In genomic region chr11:107741044-107741823, GRCh38 we compare ENCODE assay signal across 8 cellular contexts. TPM values are rescaled to one million over a fixed set of nuclear protein-coding genes. Genes with fewer than 3 reads are reported as not detected.
DNase-seq lines count a peak whose midpoint lies in the region; ATAC-seq and TF ChIP-seq lines count a peak whose summit lies in the region.

No MANE protein-coding gene starts in this region.

- H3K4me3 Mint-ChIP-seq in CD4-positive, CD25-positive, alpha-beta regulatory T cell: no peak overlapping the region

- H3K4me1 Mint-ChIP-seq in CD4-positive, CD25-positive, alpha-beta regulatory T cell: no peaks in the 10 kb centered on the region

- no peaks in the 10 kb centered on the region for H3K4me1 ChIP-seq in CD4-positive, CD25-positive, alpha-beta regulatory T cell (ENCODE audit: control insufficient read depth, insufficient read depth, low read length, poor library complexity, severe bottlenecking)
- no peaks in the 10 kb centered on the region for H3K4me1 ChIP-seq in NT2/D1 (ENCODE audit: insufficient read depth, insufficient read length)

- no peak overlapping the region for H3K4me3 ChIP-seq in CD4-positive, CD25-positive, alpha-beta regulatory T cell (ENCODE audit: low read depth, low read length)
- H3K4me3 ChIP-seq in NT2/D1 (ENCODE audit: insufficient read length, low read depth) (no peak overlapping the region), epithelial cell of esophagus (ENCODE audit: low read length) (no peak overlapping the region)

- H3K27me3 ChIP-seq in CD4-positive, CD25-positive, alpha-beta regulatory T cell (ENCODE audit: control insufficient read depth, insufficient read depth, low read length): no peaks in the 10 kb centered on the region
- no peaks in the 10 kb centered on the region for H3K27me3 ChIP-seq in NT2/D1 (ENCODE audit: insufficient read depth, insufficient read length)

- no peak for ATAC-seq in CD4-positive, CD25-positive, alpha-beta regulatory T cell (ENCODE audit: low read depth in 2 of 2)
- peak; percentile 81 for ATAC-seq in GM18508 (IDR thresholded peaks at IDR 0.05; ENCODE audit: insufficient read depth, unreplicated experiment)
- ATAC-seq in HG02870 (IDR thresholded peaks at IDR 0.05; ENCODE audit: unreplicated experiment): peak; percentile 97

- no peaks in the 10 kb centered on the region for H3K9me3 ChIP-seq in CD4-positive, CD25-positive, alpha-beta regulatory T cell (ENCODE audit: control insufficient read depth in 2 of 2, low read length in 2 of 2)
- no peaks in the 10 kb centered on the region for H3K9me3 ChIP-seq in NT2/D1 (ENCODE audit: insufficient read depth, low read length)

- peak in 2 of 3 donors; percentile 1 to 50 for DNase-seq in CD4-positive, CD25-positive, alpha-beta regulatory T cell
- DNase-seq in NT2/D1 (ENCODE audit: low read depth, low spot score): peak; percentile 11
- DNase-seq in epithelial cell of esophagus (ENCODE audit: low read depth): peak; percentile 57
- DNase-seq in pulmonary artery endothelial cell (ENCODE audit: low read depth, low spot score): peak; percentile 1
- no peak for DNase-seq in central memory CD4-positive, alpha-beta T cell
- DNase-seq in middle frontal gyrus (ENCODE audit: extremely low spot score, low spot score): no peak

- no peak overlapping the region for H3K27ac Mint-ChIP-seq in CD4-positive, CD25-positive, alpha-beta regulatory T cell

- H3K27ac ChIP-seq in CD4-positive, CD25-positive, alpha-beta regulatory T cell (ENCODE audit: insufficient read depth, low read length, poor library complexity, severe bottlenecking): no peak overlapping the region

- peaks cover 25% of the 10 kb centered on the region for H3K27me3 Mint-ChIP-seq in CD4-positive, CD25-positive, alpha-beta regulatory T cell

- H3K36me3 Mint-ChIP-seq in CD4-positive, CD25-positive, alpha-beta regulatory T cell: no peaks in the 10 kb centered on the region

- H3K9me3 Mint-ChIP-seq in CD4-positive, CD25-positive, alpha-beta regulatory T cell: peaks cover 0 to 7% (median 0%) of the 10 kb centered on the region in 7 donors

- peak; percentile 82 for TF ChIP-seq CTCF in epithelial cell of esophagus (IDR thresholded peaks at IDR 0.05; ENCODE audit: insufficient read depth, low read depth, low read length, missing control alignments)

- H3K36me3 ChIP-seq in CD4-positive, CD25-positive, alpha-beta regulatory T cell (ENCODE audit: control insufficient read depth, insufficient read depth, low read length): no peaks in the 10 kb centered on the region
- no peaks in the 10 kb centered on the region for H3K36me3 ChIP-seq in NT2/D1 (ENCODE audit: insufficient read depth, insufficient read length, low read length)

- no peak overlapping the region for H3K9ac ChIP-seq in NT2/D1 (ENCODE audit: insufficient read length, low read depth)

RNA-seq across cellular contexts. Expression of gene SLN, which starts 29.4 kb away (rescaled TPM):
- not detected for total RNA-seq in CD4-positive, CD25-positive, alpha-beta regulatory T cell
- polyA plus RNA-seq in CD4-positive, CD25-positive, alpha-beta regulatory T cell: not detected
- total RNA-seq in pulmonary artery endothelial cell: not detected in 2 replicates

Comparison
In these comparisons a context has a peak if more than half of its experiments do, and no peak if none do; other contexts are left out.
1. ATAC-seq: peak in GM18508 (single experiment) and HG02870 (single experiment); none in CD4-positive, CD25-positive, alpha-beta regulatory T cell (0 of 2).
2. DNase-seq: peak in CD4-positive, CD25-positive, alpha-beta regulatory T cell (2 of 3), NT2/D1 (single experiment), epithelial cell of esophagus (single experiment) and pulmonary artery endothelial cell (single experiment); none in central memory CD4-positive, alpha-beta T cell (single experiment) and middle frontal gyrus (single experiment).